ENCODE assay signal across 20 cellular contexts in the genomic region with DNA sequence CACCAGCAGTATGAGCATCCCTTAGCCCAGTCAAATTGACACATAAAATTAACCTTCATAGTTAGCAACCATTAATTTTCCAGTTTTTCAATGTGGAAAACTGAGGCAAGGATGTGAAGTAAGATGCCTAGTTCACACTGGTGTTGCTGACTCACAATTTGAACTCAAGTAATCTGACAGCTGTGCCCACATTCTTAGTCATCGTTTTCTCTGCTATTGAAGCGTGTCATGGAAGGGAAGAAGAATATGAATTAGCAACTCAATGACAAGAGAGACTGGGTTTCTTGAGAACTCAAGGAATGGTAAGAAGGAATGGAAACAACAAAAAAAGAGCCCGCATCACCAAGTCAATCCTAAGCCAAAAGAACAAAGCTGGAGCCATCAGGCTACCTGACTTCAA.
DNase-seq lines count a peak whose midpoint lies in the region; ATAC-seq, FAIRE-seq and TF ChIP-seq lines count a peak whose summit lies in the region.
"Had no signal": no experiment of that assay in that cellular context is flagged by ENCODE, and none has a peak within 500 bp of the region (broad histone marks: within the 10 kb centered on the region; RNA-seq: fewer than 3 reads in every experiment).

No MANE protein-coding gene starts in this region.

- no peak for ATAC-seq in CD4-positive, alpha-beta T cell (ENCODE audit: poor library complexity)
- no peak for ATAC-seq in GM18498 (IDR thresholded peaks at IDR 0.05; ENCODE audit: unreplicated experiment)
- ATAC-seq: A549, HCT116 had no signal

- CTCF ChIA-PET in CD4-positive, alpha-beta T cell (lab: Charles Lee): no interaction called here

- DNase-seq in HCEC 1CT (peak; percentile 15), RCC 7860 (ENCODE audit: low spot score) (peak; percentile 17), epithelial cell of esophagus (ENCODE audit: low read depth) (peak; percentile 82), renal cortical epithelial cell (ENCODE audit: low read depth) (peak; percentile 12), HT-29 (ENCODE audit: low spot score) (no peak)
- DNase-seq in CD4-positive, alpha-beta T cell: no peak
- DNase-seq: AML-193, Calu3, DMS79, EL, IMR-90, KBM-7 had no signal

- intact Hi-C loops in CD4-positive, alpha-beta T cell (cut with DNase I, micrococcal nuclease): no loop called here

- no peak overlapping the region for H3K27ac ChIP-seq in CD4-positive, alpha-beta T cell (ENCODE audit: low read depth, low read length)
- H3K27ac ChIP-seq: A549, BLaER1, HL-60 had no signal

- H3K27me3 Mint-ChIP-seq in CD4-positive, alpha-beta T cell: no peaks in the 10 kb centered on the region

- no peaks in the 10 kb centered on the region for H3K36me3 Mint-ChIP-seq in CD4-positive, alpha-beta T cell (ENCODE audit: low read depth)

- H3K27me3 ChIP-seq in CD4-positive, alpha-beta T cell (ENCODE audit: control insufficient read depth, insufficient read depth, low read length): no peaks in the 10 kb centered on the region
- H3K27me3 ChIP-seq: BLaER1 had no signal

- no peak for TF ChIP-seq CTCF in epithelial cell of esophagus (IDR thresholded peaks at IDR 0.05; ENCODE audit: insufficient read depth, low read depth, low read length, missing control alignments)
- TF ChIP-seq CTCF in CD4-positive, alpha-beta T cell (IDR thresholded peaks at IDR 0.05): no peak

- no peaks in the 10 kb centered on the region for H3K9me3 ChIP-seq in CD4-positive, alpha-beta T cell (ENCODE audit: control insufficient read depth, low read length)
- H3K9me3 ChIP-seq: A549 had no signal

- no peak overlapping the region for H3K4me3 ChIP-seq in epithelial cell of esophagus (ENCODE audit: low read length)
- H3K4me3 ChIP-seq: A549, BLaER1 had no signal

- H3K27ac Mint-ChIP-seq in CD4-positive, alpha-beta T cell: no peak overlapping the region

- H3K4me1 Mint-ChIP-seq in CD4-positive, alpha-beta T cell (ENCODE audit: low read depth): no peaks in the 10 kb centered on the region

- FAIRE-seq in RCC 7860 (lab: Jason Lieb, UNC): no peak
- FAIRE-seq: A549, G401.6, GM12891, GM19239 had no signal

- POLR2A ChIA-PET in CD4-positive, alpha-beta T cell (lab: Charles Lee): no interaction called here

- H3K4me3 Mint-ChIP-seq in CD4-positive, alpha-beta T cell: no peak overlapping the region

- peaks cover 6% of the 10 kb centered on the region for H3K9me3 Mint-ChIP-seq in CD4-positive, alpha-beta T cell

Comparison
In these comparisons a context has a peak if more than half of its experiments do, and no peak if none do; other contexts are left out.
1. DNase-seq: peak in HCEC 1CT (single experiment), RCC 7860 (single experiment), epithelial cell of esophagus (single experiment) and renal cortical epithelial cell (single experiment); none in CD4-positive, alpha-beta T cell (0 of 10) and HT-29 (single experiment).